Comparison of ENCODE assay signal across 16 cellular contexts in the genomic region with DNA sequence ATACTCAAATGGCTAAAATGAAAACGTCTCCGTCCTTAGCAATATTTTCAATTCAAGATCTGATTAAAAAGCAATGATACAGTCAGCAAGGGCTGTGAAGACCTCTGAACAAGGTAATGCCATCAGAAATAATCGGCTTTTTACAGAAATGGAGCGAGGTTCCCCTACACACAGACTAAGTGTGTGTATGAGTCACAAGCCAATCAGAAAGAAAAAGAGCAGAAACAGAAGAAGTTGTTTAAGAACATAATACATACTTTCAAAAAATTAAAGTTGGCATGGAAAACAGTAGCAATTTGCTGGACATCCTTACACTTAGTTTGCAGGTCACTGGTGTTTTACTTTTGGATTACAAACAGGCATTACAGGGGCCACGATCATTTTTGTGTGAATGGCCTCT.
DNase-seq lines count a peak whose midpoint lies in the region; ATAC-seq, FAIRE-seq and TF ChIP-seq lines count a peak whose summit lies in the region.
"Had no signal": no experiment of that assay in that cellular context is flagged by ENCODE, and none has a peak within 500 bp of the region (broad histone marks: within the 10 kb centered on the region; RNA-seq: fewer than 3 reads in every experiment).

No MANE protein-coding gene starts in this region.

- DNase-seq in activated CD4-positive, alpha-beta T cell treated with anti-CD3 and anti-CD28 coated beads for 36 hours: no peak
- no peak for DNase-seq in activated CD4-positive, alpha-beta T cell treated with anti-CD3 and anti-CD28 coated beads, Interleukin-2, amount 50 U/mL, for 48 hours
- peak; percentile 50 for DNase-seq in M059J (ENCODE audit: low read depth)
- DNase-seq in astrocyte (ENCODE audit: low read depth): no peak
- no peak for DNase-seq in cardiac septum (ENCODE audit: low spot score)
- DNase-seq in effector memory CD8-positive, alpha-beta T cell: no peak
- DNase-seq: adrenal gland; DMS153; effector CD4-positive, alpha-beta T cell; H9; left colon; NCI-H2029 treated with DMSO at 0.1 percent for 48 hours had no signal

- TF ChIP-seq CTCF in astrocyte (IDR thresholded peaks at IDR 0.05; ENCODE audit: insufficient read depth, low read depth, low read length): no peak

- H3K79me2 ChIP-seq in astrocyte (ENCODE audit: insufficient read depth, low read length): no peaks in the 10 kb centered on the region

- FAIRE-seq in astrocyte (lab: Jason Lieb, UNC): no peak
- FAIRE-seq: GM12891 had no signal

- H2AFZ ChIP-seq in astrocyte (ENCODE audit: low read depth, low read length): peak overlapping the region; percentile 29

- H3K4me3 Mint-ChIP-seq in activated CD4-positive, alpha-beta T cell treated with anti-CD3 and anti-CD28 coated beads for 36 hours: no peak overlapping the region
- no peak overlapping the region for H3K4me3 Mint-ChIP-seq in astrocyte (ENCODE audit: unreplicated experiment)
- no peak overlapping the region for H3K4me3 Mint-ChIP-seq in effector memory CD8-positive, alpha-beta T cell
- H3K4me3 Mint-ChIP-seq: H9; T-helper 1 cell treated with Interleukin-12 subunit alpha and Interleukin-12 subunit beta and Interleukin-4 antibody, amounts not matched to agents 30 μg/mL and 1 μg/mL, for 36 hours had no signal

- H3K27me3 Mint-ChIP-seq in activated CD4-positive, alpha-beta T cell treated with anti-CD3 and anti-CD28 coated beads for 36 hours: no peaks in the 10 kb centered on the region
- H3K27me3 Mint-ChIP-seq in astrocyte (ENCODE audit: low read depth, unreplicated experiment): no peaks in the 10 kb centered on the region
- peaks cover 0 to 7% of the 10 kb centered on the region in 2 donors for H3K27me3 Mint-ChIP-seq in effector memory CD8-positive, alpha-beta T cell

- H3K4me1 ChIP-seq in astrocyte (ENCODE audit: insufficient read depth, low read length): peaks cover 29% of the 10 kb centered on the region
- H3K4me1 ChIP-seq in skeletal muscle tissue (ENCODE audit: control insufficient read depth in 3 of 3, insufficient read depth in 3 of 3, low read length in 3 of 3): peaks cover 0 to 11% (median 10%) of the 10 kb centered on the region in 3 donors
- H3K4me1 ChIP-seq: adrenal gland had no signal

- no peaks in the 10 kb centered on the region for H3K36me3 Mint-ChIP-seq in activated CD4-positive, alpha-beta T cell treated with anti-CD3 and anti-CD28 coated beads for 36 hours (ENCODE audit: low read depth)
- H3K36me3 Mint-ChIP-seq in astrocyte (ENCODE audit: low read depth, unreplicated experiment): no peaks in the 10 kb centered on the region
- H3K36me3 Mint-ChIP-seq in effector memory CD8-positive, alpha-beta T cell (ENCODE audit: insufficient read depth): no peaks in the 10 kb centered on the region

- POLR2A ChIA-PET in activated CD4-positive, alpha-beta T cell treated with anti-CD3 and anti-CD28 coated beads for 36 hours (lab: Charles Lee): interaction anchor here (0.5 kb wide), 1 partner anchor 76 kb away, joined by 4 read pairs; no protein-coding TSS in a partner anchor

- H3K9me3 ChIP-seq in astrocyte (ENCODE audit: insufficient read depth, low read depth, low read length) (no peaks in the 10 kb centered on the region), skeletal muscle tissue (ENCODE audit: control insufficient read depth in 3 of 3, low read length in 3 of 3) (no peaks in the 10 kb centered on the region)
- H3K9me3 ChIP-seq: adrenal gland had no signal

- H3K27ac ChIP-seq in astrocyte (ENCODE audit: low read depth, low read length) (peak overlapping the region; percentile 29), skeletal muscle tissue (ENCODE audit: low read depth, low read length) (peak overlapping the region; percentile 37)
- H3K27ac ChIP-seq: adrenal gland had no signal

- no peaks in the 10 kb centered on the region for H3K9me3 Mint-ChIP-seq in activated CD4-positive, alpha-beta T cell treated with anti-CD3 and anti-CD28 coated beads for 36 hours (ENCODE audit: low read depth)
- H3K9me3 Mint-ChIP-seq in astrocyte (ENCODE audit: unreplicated experiment): no peaks in the 10 kb centered on the region
- no peaks in the 10 kb centered on the region for H3K9me3 Mint-ChIP-seq in effector memory CD8-positive, alpha-beta T cell
- H3K9me3 Mint-ChIP-seq: H9; T-helper 1 cell treated with Interleukin-12 subunit alpha and Interleukin-12 subunit beta and Interleukin-4 antibody, amounts not matched to agents 30 μg/mL and 1 μg/mL, for 36 hours had no signal

- ATAC-seq in activated CD4-positive, alpha-beta T cell treated with anti-CD3 and anti-CD28 coated beads for 36 hours: peak; percentile 31
- no peak for ATAC-seq in GM21723 (IDR thresholded peaks at IDR 0.05; ENCODE audit: unreplicated experiment)
- no peak for ATAC-seq in effector memory CD8-positive, alpha-beta T cell (replicated peaks)
- ATAC-seq: left colon had no signal

- H3K36me3 ChIP-seq in astrocyte (ENCODE audit: insufficient read depth, low read length) (no peaks in the 10 kb centered on the region), skeletal muscle tissue (ENCODE audit: control insufficient read depth in 3 of 3, insufficient read depth in 3 of 3, low read length in 3 of 3) (no peaks in the 10 kb centered on the region)
- H3K36me3 ChIP-seq: adrenal gland had no signal

- CTCF ChIA-PET in activated CD4-positive, alpha-beta T cell treated with anti-CD3 and anti-CD28 coated beads for 36 hours (lab: Charles Lee): interaction anchor here (0.6 to 2.8 kb wide), 2 partner anchors 9 to 528 kb away, joined by 3 to 16 read pairs; no protein-coding TSS in a partner anchor

- H3K27me3 ChIP-seq in astrocyte (ENCODE audit: insufficient read depth, low read length) (no peaks in the 10 kb centered on the region), skeletal muscle tissue (ENCODE audit: control insufficient read depth in 3 of 3, insufficient read depth in 3 of 3, low read length in 3 of 3) (no peaks in the 10 kb centered on the region)

- H3K4me3 ChIP-seq in astrocyte (ENCODE audit: insufficient read depth, low read depth, low read length) (no peak overlapping the region), skeletal muscle tissue (ENCODE audit: low read length in 3 of 3) (no peak overlapping the region)
- H3K4me3 ChIP-seq: adrenal gland had no signal

- H4K20me1 ChIP-seq in astrocyte (ENCODE audit: insufficient read depth, low read length): no peaks in the 10 kb centered on the region

- intact Hi-C loops in activated CD4-positive, alpha-beta T cell treated with anti-CD3 and anti-CD28 coated beads for 36 hours (cut with DNase I, micrococcal nuclease): loop anchor here in 1 of 2 experiments (5.0 to 10.0 kb wide), 4 partner anchors 47 to 302 kb away; no protein-coding TSS in a partner anchor
- intact Hi-C loops in cardiac septum (cut with DNase I): no loop called here

- H3K4me1 Mint-ChIP-seq in activated CD4-positive, alpha-beta T cell treated with anti-CD3 and anti-CD28 coated beads for 36 hours: peaks cover 23% of the 10 kb centered on the region
- H3K4me1 Mint-ChIP-seq in astrocyte (ENCODE audit: low read depth, unreplicated experiment): peaks cover 48% of the 10 kb centered on the region
- H3K4me1 Mint-ChIP-seq in effector memory CD8-positive, alpha-beta T cell (ENCODE audit: low read depth in 2 of 2): no peaks in the 10 kb centered on the region

- peak overlapping the region; percentile 20 for H3K9ac ChIP-seq in astrocyte (ENCODE audit: low read length)
- H3K9ac ChIP-seq in skeletal muscle tissue (ENCODE audit: low read depth in 1 of 3, low read length in 3 of 3): peak overlapping the region in 1 of 3 donors; percentile 48

- peak overlapping the region; percentile 75 for H3K27ac Mint-ChIP-seq in activated CD4-positive, alpha-beta T cell treated with anti-CD3 and anti-CD28 coated beads for 36 hours
- H3K27ac Mint-ChIP-seq in astrocyte (ENCODE audit: unreplicated experiment): peak overlapping the region; percentile 88
- no peak overlapping the region for H3K27ac Mint-ChIP-seq in effector memory CD8-positive, alpha-beta T cell
- H3K27ac Mint-ChIP-seq: H9; T-helper 1 cell treated with Interleukin-12 subunit alpha and Interleukin-12 subunit beta and Interleukin-4 antibody, amounts not matched to agents 30 μg/mL and 1 μg/mL, for 36 hours had no signal

- peak overlapping the region; percentile 56 for H3K4me2 ChIP-seq in astrocyte (ENCODE audit: low read length)

Comparison
In these comparisons a context has a peak if more than half of its experiments do, and no peak if none do; other contexts are left out.
1. H3K27ac Mint-ChIP-seq: peak in activated CD4-positive, alpha-beta T cell treated with anti-CD3 and anti-CD28 coated beads for 36 hours (single experiment) and astrocyte (single experiment); none in effector memory CD8-positive, alpha-beta T cell (0 of 2).